In genomic region chr1:67489643-67490042, GRCh38 we compare ENCODE assay signal across 8 cellular contexts. TPM values are rescaled to one million over a fixed set of nuclear protein-coding genes. Genes with fewer than 3 reads are reported as not detected.
DNase-seq lines count a peak whose midpoint lies in the region; ATAC-seq, FAIRE-seq and TF ChIP-seq lines count a peak whose summit lies in the region.

No MANE protein-coding gene starts in this region.

- no peak for FAIRE-seq in D721Med (lab: Jason Lieb, UNC)

- ATAC-seq in GM19468 (IDR thresholded peaks at IDR 0.05; ENCODE audit: extremely low read depth, unreplicated experiment) (peak; percentile 63), upper lobe of right lung (peak; percentile 77)

- TF ChIP-seq CTCF in D721Med (IDR thresholded peaks at IDR 0.05; ENCODE audit: insufficient read depth, missing control alignments): peak; percentile 41
- peak; percentile 68 for TF ChIP-seq CTCF in OCI-LY1 (IDR thresholded peaks at IDR 0.05; ENCODE audit: low read length)
- TF ChIP-seq CTCF in fibroblast of villous mesenchyme (IDR thresholded peaks at IDR 0.05; ENCODE audit: insufficient read depth, low read depth, low read length): peak; percentile 38
- TF ChIP-seq CTCF in upper lobe of right lung (IDR thresholded peaks at IDR 0.05): peak; percentile 40

- no peaks in the 10 kb centered on the region for H3K79me2 ChIP-seq in OCI-LY1 (ENCODE audit: insufficient read depth, low read length)

- H3K9me2 ChIP-seq in OCI-LY1 (ENCODE audit: low read depth, low read length): no peaks in the 10 kb centered on the region

- intact Hi-C loops in upper lobe of right lung (cut with DNase I): no loop called here

- H3K9ac ChIP-seq in OCI-LY1 (ENCODE audit: low read length): no peak overlapping the region

- H3F3A ChIP-seq in OCI-LY1 (ENCODE audit: insufficient read depth, low read length): no peaks in the 10 kb centered on the region

- H2AFZ ChIP-seq in OCI-LY1 (ENCODE audit: low read length): no peak overlapping the region

- no peaks in the 10 kb centered on the region; the same call in 1 of the 2 replicates for H3K9me3 ChIP-seq in OCI-LY1 (ENCODE audit: low read length)
- no peaks in the 10 kb centered on the region for H3K9me3 ChIP-seq in upper lobe of right lung

- H3K27me3 ChIP-seq in OCI-LY1 (ENCODE audit: insufficient read depth, low read length) (peaks cover 12% of the 10 kb centered on the region; the same call in 1 of the 2 replicates), upper lobe of right lung (no peaks in the 10 kb centered on the region)

- H3K4me1 ChIP-seq in OCI-LY1 (ENCODE audit: insufficient read depth, low read length, severe bottlenecking) (no peaks in the 10 kb centered on the region), upper lobe of right lung (no peaks in the 10 kb centered on the region)

- H3K27ac ChIP-seq in OCI-LY1 (ENCODE audit: low read depth, low read length, poor library complexity, severe bottlenecking) (no peak overlapping the region), upper lobe of right lung (no peak overlapping the region)

- H3K36me3 ChIP-seq in OCI-LY1 (ENCODE audit: insufficient read depth, low read length) (no peaks in the 10 kb centered on the region; the same call in 1 of the 2 replicates), upper lobe of right lung (no peaks in the 10 kb centered on the region)

- H3K4me2 ChIP-seq in OCI-LY1 (ENCODE audit: low read length): no peak overlapping the region

- H3K4me3 ChIP-seq in OCI-LY1 (ENCODE audit: low read depth, low read length, poor library complexity, severe bottlenecking): no peak overlapping the region
- H3K4me3 ChIP-seq in fibroblast of villous mesenchyme (ENCODE audit: low read depth, low read length): no peak overlapping the region
- H3K4me3 ChIP-seq in upper lobe of right lung: no peak overlapping the region

- no peaks in the 10 kb centered on the region for H4K20me1 ChIP-seq in OCI-LY1 (ENCODE audit: insufficient read depth, low read length)

- DNase-seq in D721Med (ENCODE audit: insufficient read length, low spot score) (no peak), fibroblast of villous mesenchyme (ENCODE audit: low read depth) (peak; percentile 19), upper lobe of right lung (no peak), A172 (ENCODE audit: low spot score) (no peak), NCI-H1694 treated with DMSO at 0.1 percent for 48 hours (lab: John Stamatoyannopoulos, UW) (no peak)
- no peak for DNase-seq in activated effector memory CD4-positive, alpha-beta T cell treated with anti-CD3 and anti-CD28 coated beads, Interleukin-2, amount 50 U/mL, for 16 hours

RNA-seq across cellular contexts. Expression of gene SERBP1, which starts 59.4 kb away (rescaled TPM):
- total RNA-seq in fibroblast of villous mesenchyme: 108 and 162 TPM in 2 replicates
- total RNA-seq in upper lobe of right lung: 137 TPM
- total RNA-seq in A172 (2014; rRNA removed; shearing (Covaris generic)): 269 and 369 TPM in 2 replicates
